In genomic region chr22:50085211-50085999, GRCh38 we compare ENCODE assay signal across 12 cellular contexts. TPM values are rescaled to one million over a fixed set of nuclear protein-coding genes. Genes with fewer than 3 reads are reported as not detected.
DNase-seq lines count a peak whose midpoint lies in the region; ATAC-seq and TF ChIP-seq lines count a peak whose summit lies in the region.
"Had no signal": no experiment of that assay in that cellular context is flagged by ENCODE, and none has a peak within 500 bp of the region (broad histone marks: within the 10 kb centered on the region; RNA-seq: fewer than 3 reads in every experiment).

MLC1 (minus strand) TSS chr22:50085426; CDS start chr22:50084902, 524 bp downstream.

- peak; percentile 39 for ATAC-seq in CD4-positive, alpha-beta T cell (ENCODE audit: poor library complexity)
- ATAC-seq in GM21528 (IDR thresholded peaks at IDR 0.05; ENCODE audit: low FRiP score, unreplicated experiment) (no peak), GM18907 (IDR thresholded peaks at IDR 0.05; ENCODE audit: unreplicated experiment) (no peak)

- H3K27ac Mint-ChIP-seq in CD4-positive, alpha-beta T cell, result no peak within 1 kb of the TSS
- peak within 1 kb of the TSS; percentile 4 for H3K27ac Mint-ChIP-seq in activated naive CD4-positive, alpha-beta T cell treated with anti-CD3 and anti-CD28 coated beads, Interleukin-2, amount 10 ng/mL, durations not matched to agents 7 days and 5 days

- CTCF ChIA-PET in CD4-positive, alpha-beta T cell (lab: Charles Lee), result no interaction called here
- CTCF ChIA-PET in activated naive CD4-positive, alpha-beta T cell treated with anti-CD3 and anti-CD28 coated beads, Interleukin-2, amount 10 ng/mL, durations not matched to agents 7 days and 5 days (lab: Charles Lee), result interaction anchor here (0.7 to 1.2 kb wide), 4 partner anchors 55 to 158 kb away, joined by 3 to 4 read pairs (median 3); no protein-coding TSS in a partner anchor

- H3K4me1 Mint-ChIP-seq in CD4-positive, alpha-beta T cell (ENCODE audit: low read depth), result no peaks in the 10 kb centered on the region
- H3K4me1 Mint-ChIP-seq in activated naive CD4-positive, alpha-beta T cell treated with anti-CD3 and anti-CD28 coated beads, Interleukin-2, amount 10 ng/mL, durations not matched to agents 7 days and 5 days, result peaks cover 11% of the 10 kb centered on the region

- intact Hi-C loops in CD4-positive, alpha-beta T cell (cut with DNase I, micrococcal nuclease), result no loop called here

- H3K9me3 ChIP-seq in CD4-positive, alpha-beta T cell (ENCODE audit: control insufficient read depth, low read length), result no peaks in the 10 kb centered on the region
- H3K9me3 ChIP-seq: testis had no signal

- H3K4me3 Mint-ChIP-seq in CD4-positive, alpha-beta T cell, result no peak within 1 kb of the TSS
- H3K4me3 Mint-ChIP-seq in activated naive CD4-positive, alpha-beta T cell treated with anti-CD3 and anti-CD28 coated beads, Interleukin-2, amount 10 ng/mL, durations not matched to agents 7 days and 5 days, result peak within 1 kb of the TSS; percentile 25

- DNase-seq in CD4-positive, alpha-beta T cell, result no peak
- DNase-seq in M059J (ENCODE audit: low read depth) (peak; percentile 6), medulla oblongata (ENCODE audit: extremely low spot score) (peak; percentile 69), SHP77 treated with DMSO at 0.1 percent for 48 hours (lab: John Stamatoyannopoulos, UW) (no peak), NCI-H1092 (lab: John Stamatoyannopoulos, UW) (no peak)
- DNase-seq in activated naive CD4-positive, alpha-beta T cell treated with anti-CD3 and anti-CD28 coated beads, Interleukin-2, amount 10 ng/mL, durations not matched to agents 7 days and 5 days, result peak; percentile 24
- DNase-seq: NCI-H2171 treated with DMSO at 0.1 percent for 48 hours, testis had no signal

- POLR2A ChIA-PET in CD4-positive, alpha-beta T cell (lab: Charles Lee), result no interaction called here

- no peak within 1 kb of the TSS for H3K27ac ChIP-seq in CD4-positive, alpha-beta T cell (ENCODE audit: low read depth, low read length)
- H3K27ac ChIP-seq: right atrium auricular region, testis had no signal

- H3K36me3 Mint-ChIP-seq in CD4-positive, alpha-beta T cell (ENCODE audit: low read depth), result no peaks in the 10 kb centered on the region
- peaks cover 9% of the 10 kb centered on the region for H3K36me3 Mint-ChIP-seq in activated naive CD4-positive, alpha-beta T cell treated with anti-CD3 and anti-CD28 coated beads, Interleukin-2, amount 10 ng/mL, durations not matched to agents 7 days and 5 days

- peaks cover 32% of the 10 kb centered on the region for H3K27me3 Mint-ChIP-seq in CD4-positive, alpha-beta T cell
- H3K27me3 Mint-ChIP-seq in activated naive CD4-positive, alpha-beta T cell treated with anti-CD3 and anti-CD28 coated beads, Interleukin-2, amount 10 ng/mL, durations not matched to agents 7 days and 5 days, result peaks cover 31% of the 10 kb centered on the region

- peaks cover 20% of the 10 kb centered on the region for H3K27me3 ChIP-seq in CD4-positive, alpha-beta T cell (ENCODE audit: control insufficient read depth, insufficient read depth, low read length)
- H3K27me3 ChIP-seq: testis had no signal

- H3K9me3 Mint-ChIP-seq in CD4-positive, alpha-beta T cell, result no peaks in the 10 kb centered on the region
- H3K9me3 Mint-ChIP-seq in activated naive CD4-positive, alpha-beta T cell treated with anti-CD3 and anti-CD28 coated beads, Interleukin-2, amount 10 ng/mL, durations not matched to agents 7 days and 5 days, result peaks cover 19% of the 10 kb centered on the region

- no peak for TF ChIP-seq CTCF in CD4-positive, alpha-beta T cell (IDR thresholded peaks at IDR 0.05)

RNA-seq across cellular contexts. Expression of gene MLC1, which starts in this region (rescaled TPM):
- under 1 TPM in 1 of 2 experiments, not detected in 1; 0.16 TPM for total RNA-seq in CD4-positive, alpha-beta T cell
- total RNA-seq in M059J (2014; rRNA removed; shearing (Covaris generic)), result 0.52 TPM in 1 of 2 replicates, not detected in the other
- total RNA-seq: glomerular endothelial cell had no signal

Comparison
In these comparisons a context has a peak if more than half of its experiments do, and no peak if none do; other contexts are left out.
1. Peak in ATAC-seq in CD4-positive, alpha-beta T cell; RNA of the gene not detected or under 1 TPM.
2. Peak in DNase-seq in M059J; RNA of the gene not detected or under 1 TPM.
3. DNase-seq: peak in activated naive CD4-positive, alpha-beta T cell treated with anti-CD3 and anti-CD28 coated beads, Interleukin-2, amount 10 ng/mL, durations not matched to agents 7 days and 5 days (single experiment) and medulla oblongata (single experiment); none in CD4-positive, alpha-beta T cell (0 of 10), SHP77 treated with DMSO at 0.1 percent for 48 hours (single experiment) and NCI-H1092 (single experiment).